8 cellular contexts compared by ENCODE assay signal in the genomic region with DNA sequence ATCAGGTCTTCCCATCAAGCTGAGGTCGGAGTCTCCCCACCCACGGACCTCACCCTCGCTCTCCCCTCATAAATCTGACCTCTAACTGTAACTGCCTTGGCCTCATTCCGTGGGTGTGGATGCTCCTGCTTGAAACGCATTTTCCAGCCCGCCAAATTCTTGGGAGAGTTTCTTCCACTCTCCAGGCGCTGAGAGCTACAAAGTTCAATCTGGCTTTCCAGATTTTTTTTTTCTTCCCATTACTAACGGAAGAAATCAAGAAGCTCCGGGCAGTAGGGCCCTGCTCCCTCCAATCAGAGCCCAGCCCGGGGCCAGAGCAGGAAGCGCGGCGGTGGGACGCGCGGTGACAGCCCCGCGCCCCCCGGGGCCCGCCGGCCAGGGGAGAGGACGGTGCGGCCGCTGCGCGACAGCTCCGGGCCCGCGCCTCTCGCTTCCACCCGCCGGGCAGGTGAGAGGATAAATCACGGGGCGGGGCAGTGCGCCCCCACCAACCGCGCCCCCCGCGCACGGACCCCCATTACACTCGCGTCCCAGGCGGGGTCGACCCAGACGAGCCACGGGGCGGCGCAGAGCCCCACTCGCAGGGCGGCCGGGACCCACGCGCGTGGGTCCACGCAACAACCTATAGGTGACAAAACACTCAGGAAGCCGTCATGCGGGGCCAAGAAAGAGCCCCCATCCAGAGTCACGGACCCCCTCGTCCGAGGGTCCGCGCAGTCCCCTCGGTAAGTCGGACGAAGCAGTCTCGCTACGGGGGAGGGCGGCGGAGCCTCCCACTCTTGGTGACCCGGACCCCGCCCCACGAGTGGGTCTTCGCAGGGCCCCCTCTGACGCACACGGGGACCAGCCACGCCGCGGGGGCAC. TPM values are rescaled to one million over a fixed set of nuclear protein-coding genes. Genes with fewer than 3 reads are reported as not detected.
A peak's percentile ranks its signal among the peaks of the same experiment; 100 is the strongest.
DNase-seq lines count a peak whose midpoint lies in the region; ATAC-seq, FAIRE-seq and TF ChIP-seq lines count a peak whose summit lies in the region.

No MANE protein-coding gene starts in this region.

- H4K20me1 ChIP-seq in Karpas-422 (ENCODE audit: insufficient read depth, low read depth, low read length): no peaks in the 10 kb centered on the region

- no peak overlapping the region for H3K9ac ChIP-seq in Karpas-422 (ENCODE audit: low read length)

- H3K27me3 Mint-ChIP-seq in activated CD4-positive, alpha-beta T cell treated with anti-CD3 and anti-CD28 coated beads for 36 hours: peaks cover 3% of the 10 kb centered on the region

- no peaks in the 10 kb centered on the region for H3K27me3 ChIP-seq in pancreas
- H3K27me3 ChIP-seq in Karpas-422 (ENCODE audit: low read length): no peaks in the 10 kb centered on the region

- no peaks in the 10 kb centered on the region for H3K9me3 ChIP-seq in pancreas
- H3K9me3 ChIP-seq in Karpas-422 (ENCODE audit: low read length): no peaks in the 10 kb centered on the region

- peak overlapping the region; percentile 74 for H3K27ac Mint-ChIP-seq in activated CD4-positive, alpha-beta T cell treated with anti-CD3 and anti-CD28 coated beads for 36 hours

- H2AFZ ChIP-seq in Karpas-422 (ENCODE audit: low read length): no peak overlapping the region

- H3K27ac ChIP-seq in pancreas (peak overlapping the region; percentile 74 to 89 (median 81)), Karpas-422 (ENCODE audit: low read length) (no peak overlapping the region)

- peak; percentile 36 for DNase-seq in activated CD4-positive, alpha-beta T cell treated with anti-CD3 and anti-CD28 coated beads for 36 hours
- no peak for DNase-seq in activated CD4-positive, alpha-beta T cell treated with anti-CD3 and anti-CD28 coated beads for 48 hours
- DNase-seq in activated gamma-delta T cell treated with Interleukin-2 at 50 U/mL for 16 hours: peak; percentile 9
- no peak for DNase-seq in Right ventricle myocardium inferior (ENCODE audit: missing footprints)
- DNase-seq in pancreas: peak in 5 of 6 donors; percentile 19 to 78 (median 46)
- DNase-seq in COLO668 (lab: John Stamatoyannopoulos, UW; ENCODE audit: unreplicated experiment): no peak
- DNase-seq in Karpas-422: no peak

- peaks cover 33% of the 10 kb centered on the region for H3K4me1 Mint-ChIP-seq in activated CD4-positive, alpha-beta T cell treated with anti-CD3 and anti-CD28 coated beads for 36 hours

- H3K36me3 ChIP-seq in pancreas (no peaks in the 10 kb centered on the region), Karpas-422 (ENCODE audit: insufficient read depth, low read length) (no peaks in the 10 kb centered on the region)

- H3K4me3 ChIP-seq in pancreas: peak overlapping the region; percentile 75 to 93 (median 81)
- H3K4me3 ChIP-seq in Karpas-422 (ENCODE audit: low read length): no peak overlapping the region

- TF ChIP-seq CTCF in pancreas (IDR thresholded peaks at IDR 0.05): no peak

- H3K79me2 ChIP-seq in Karpas-422 (ENCODE audit: low read length): no peaks in the 10 kb centered on the region

- no peak for ATAC-seq in activated CD4-positive, alpha-beta T cell treated with anti-CD3 and anti-CD28 coated beads for 36 hours
- ATAC-seq in Right ventricle myocardium inferior (peak; percentile 37), pancreas (peak; percentile 35 to 59 (median 52)), HG03439 (IDR thresholded peaks at IDR 0.05; ENCODE audit: unreplicated experiment) (no peak)

- intact Hi-C loops in activated CD4-positive, alpha-beta T cell treated with anti-CD3 and anti-CD28 coated beads for 36 hours (cut with DNase I, micrococcal nuclease): loop anchor here (1.0 to 5.0 kb wide), 9 partner anchors 22 to 220 kb away; a partner anchor contains a TSS
- intact Hi-C loops in Right ventricle myocardium inferior (cut with DNase I): loop anchor here (5.0 kb wide), 1 partner anchor 61 kb away; no protein-coding TSS in a partner anchor
- intact Hi-C loops in pancreas (cut with DNase I): no loop called here

- peak overlapping the region; percentile 80 for H3K4me3 Mint-ChIP-seq in activated CD4-positive, alpha-beta T cell treated with anti-CD3 and anti-CD28 coated beads for 36 hours

- no peaks in the 10 kb centered on the region for H3K9me2 ChIP-seq in Karpas-422 (replicated peaks; ENCODE audit: insufficient read depth, low read length)

- H3K4me1 ChIP-seq in pancreas (peaks cover 0 to 5% (median 0%) of the 10 kb centered on the region in 3 donors), Karpas-422 (ENCODE audit: low read length) (no peaks in the 10 kb centered on the region)

- FAIRE-seq in pancreas (lab: Jason Lieb, UNC): no peak

- WGBS in pancreas, 2 donors: 2 to 3% methylated on average over 62 to 78 of the region's 78 CpGs

- H3K36me3 Mint-ChIP-seq in activated CD4-positive, alpha-beta T cell treated with anti-CD3 and anti-CD28 coated beads for 36 hours (ENCODE audit: low read depth): peaks cover under 1% of the 10 kb centered on the region

- CTCF ChIA-PET in activated CD4-positive, alpha-beta T cell treated with anti-CD3 and anti-CD28 coated beads for 36 hours (lab: Charles Lee): interaction anchor here (0.7 to 2.5 kb wide), 11 partner anchors 12 to 177 kb away, joined by 3 to 11 read pairs (median 4); no protein-coding TSS in a partner anchor

- H3K4me2 ChIP-seq in Karpas-422 (ENCODE audit: low read depth, low read length, poor library complexity, severe bottlenecking): no peak overlapping the region

- POLR2A ChIA-PET in activated CD4-positive, alpha-beta T cell treated with anti-CD3 and anti-CD28 coated beads for 36 hours (lab: Charles Lee): interaction anchor here (0.6 to 1.4 kb wide), 3 partner anchors 9 to 871 kb away, joined by 4 to 8 read pairs (median 4); a partner anchor contains a TSS

- H3K9me3 Mint-ChIP-seq in activated CD4-positive, alpha-beta T cell treated with anti-CD3 and anti-CD28 coated beads for 36 hours (ENCODE audit: low read depth): no peaks in the 10 kb centered on the region

RNA-seq across cellular contexts. Expression of a gene that starts 0.9 kb away (rescaled TPM):
- total RNA-seq in activated CD4-positive, alpha-beta T cell treated with anti-CD3 and anti-CD28 coated beads for 36 hours: 10 to 100 TPM; 27.1 to 27.2 TPM
- total RNA-seq in Right ventricle myocardium inferior (8.0 TPM), pancreas (10 to 100 TPM in 2 of 6 donors, 1 to 10 TPM in 4; 4.7 to 15.9 (median 6.9) TPM)
- polyA plus RNA-seq in pancreas: 1 to 10 TPM; 3.2 to 4.0 TPM
- total RNA-seq in Karpas-422 (2014; rRNA removed; shearing (Covaris generic); ENCODE audit: low replicate concordance): not detected in 2 replicates

Comparison
In these comparisons a context has a peak if more than half of its experiments do, and no peak if none do; other contexts are left out.
1. DNase-seq: peak in activated CD4-positive, alpha-beta T cell treated with anti-CD3 and anti-CD28 coated beads for 36 hours (single experiment), activated gamma-delta T cell treated with Interleukin-2 at 50 U/mL for 16 hours (single experiment) and pancreas (5 of 6); none in activated CD4-positive, alpha-beta T cell treated with anti-CD3 and anti-CD28 coated beads for 48 hours (single experiment), Right ventricle myocardium inferior (single experiment), COLO668 (single experiment) and Karpas-422 (single experiment).
2. ATAC-seq: peak in Right ventricle myocardium inferior (single experiment) and pancreas (4 of 4); none in activated CD4-positive, alpha-beta T cell treated with anti-CD3 and anti-CD28 coated beads for 36 hours (single experiment) and HG03439 (single experiment).
3. intact Hi-C loops: an anchor here in activated CD4-positive, alpha-beta T cell treated with anti-CD3 and anti-CD28 coated beads for 36 hours (1.0 to 5.0 kb wide) and Right ventricle myocardium inferior (5.0 kb wide); none called in pancreas.